In genomic region chr3:45686850-45687249, GRCh38 we compare ENCODE assay signal across 15 cellular contexts.
"Had no signal": no experiment of that assay in that cellular context is flagged by ENCODE, and none has a peak within 500 bp of the region (broad histone marks: within the 10 kb centered on the region; RNA-seq: fewer than 3 reads in every experiment).

No MANE protein-coding gene starts in this region.

- H3K9me3 ChIP-seq: adrenal gland, gastroesophageal sphincter, neutrophil, testis, upper lobe of right lung had no signal

- H3K4me3 Mint-ChIP-seq: T-helper 1 cell treated with Interleukin-12 subunit alpha and Interleukin-12 subunit beta and Interleukin-4 antibody, amounts not matched to agents 30 μg/mL and 1 μg/mL, for 36 hours had no signal

- H3K27ac ChIP-seq: adrenal gland, gastroesophageal sphincter, heart right ventricle, neutrophil, parathyroid adenoma, stomach, testis, upper lobe of right lung had no signal

- H3K4me3 ChIP-seq: adrenal gland, gastroesophageal sphincter, lung, stomach, testis, upper lobe of right lung had no signal

- H3K9me3 Mint-ChIP-seq: activated T-cell treated with anti-CD3 and anti-CD28 coated beads, Interleukin-2, amount 50 U/mL, for 72 hours had no signal

- H3K27me3 ChIP-seq: adrenal gland, dorsolateral prefrontal cortex, gastroesophageal sphincter, heart right ventricle, neutrophil, stomach, testis, upper lobe of right lung had no signal

- ATAC-seq: activated T-cell treated with anti-CD3 and anti-CD28 coated beads, Interleukin-2, amount 50 U/mL, for 72 hours; gastroesophageal sphincter; heart right ventricle; upper lobe of right lung had no signal

- H3K27ac Mint-ChIP-seq: activated T-cell treated with anti-CD3 and anti-CD28 coated beads, Interleukin-2, amount 50 U/mL, for 72 hours; T-helper 1 cell treated with Interleukin-12 subunit alpha and Interleukin-12 subunit beta and Interleukin-4 antibody, amounts not matched to agents 30 μg/mL and 1 μg/mL, for 36 hours had no signal

- DNase-seq: activated CD4-positive, alpha-beta T cell treated with anti-CD3 and anti-CD28 coated beads for 48 hours; activated T-cell treated with anti-CD3 and anti-CD28 coated beads, Interleukin-2, amount 50 U/mL, for 72 hours; adrenal gland; dorsolateral prefrontal cortex; heart right ventricle; midbrain; stimulated activated CD4-positive, alpha-beta T cell treated with anti-CD3 and anti-CD28 coated beads, Interleukin-2, amount 100 ng/mL, for 24 hours; stomach; testis; upper lobe of right lung had no signal

- H3K36me3 ChIP-seq: adrenal gland, neutrophil had no signal
